ENCODE assay signal across 24 cellular contexts in the genomic region with DNA sequence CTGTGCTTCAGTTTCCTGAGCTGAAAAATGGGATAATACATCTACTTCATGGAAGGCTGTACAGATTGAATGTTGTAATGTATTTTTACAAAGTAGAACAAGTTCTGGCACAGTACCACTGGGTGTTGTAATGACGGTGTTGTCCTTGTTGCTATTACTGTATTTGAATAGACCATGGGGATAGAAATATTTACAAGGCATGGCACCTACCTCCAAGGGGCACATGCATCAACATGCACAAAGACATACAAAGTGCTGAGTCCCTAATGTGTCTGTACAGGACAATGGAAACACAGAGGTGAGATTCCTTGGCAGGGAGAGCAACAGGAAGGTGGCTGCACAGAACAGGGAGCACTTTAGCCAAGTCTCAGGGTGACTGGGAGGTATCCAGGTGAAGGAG.
DNase-seq lines count a peak whose midpoint lies in the region; ATAC-seq and TF ChIP-seq lines count a peak whose summit lies in the region.
"Had no signal": no experiment of that assay in that cellular context is flagged by ENCODE, and none has a peak within 500 bp of the region (broad histone marks: within the 10 kb centered on the region; RNA-seq: fewer than 3 reads in every experiment).

No MANE protein-coding gene starts in this region.

- TF ChIP-seq EP300 in esophagus muscularis mucosa (IDR thresholded peaks at IDR 0.05): no peak

- in situ Hi-C loops in mammary epithelial cell (cut with MboI; ENCODE audit: low sequenced_read_pairs in 2 of 2): no loop called here

- H3K27ac ChIP-seq in RWPE1 (no peak overlapping the region), mammary epithelial cell (ENCODE audit: insufficient read depth, low read depth, low read length) (peak overlapping the region; percentile 57), foreskin keratinocyte (no peak overlapping the region), esophagus muscularis mucosa (replicated peaks in 1 of 4) (no peak overlapping the region)
- H3K27ac ChIP-seq: BLaER1 had no signal

- CTCF ChIA-PET in RWPE1 (lab: Yijun Ruan, JAX) (interaction anchor here (0.7 kb wide), 1 partner anchor 80 kb away, joined by 3 read pairs; no protein-coding TSS in a partner anchor), mammary epithelial cell (lab: Charles Lee; ENCODE audit: low non-redundant PET) (no interaction called here)

- no TSS peak for BruUV-seq in mammary epithelial cell (replicated peaks; lab: Mats Ljungman, UMichigan)

- no peaks in the 10 kb centered on the region for H3K79me2 ChIP-seq in mammary epithelial cell (ENCODE audit: insufficient read depth, low read length)

- dilution Hi-C loops in mammary epithelial cell (cut with HindIII; ENCODE audit: low sequenced_read_pairs): no loop called here

- intact Hi-C loops in mammary epithelial cell (cut with micrococcal nuclease): no loop called here
- intact Hi-C loops in esophagus muscularis mucosa (cut with DNase I): no loop called here

- H3K36me3 ChIP-seq in mammary epithelial cell (ENCODE audit: insufficient read depth, low read length) (no peaks in the 10 kb centered on the region), esophagus muscularis mucosa (no peaks in the 10 kb centered on the region)
- H3K36me3 ChIP-seq: BE2C, BLaER1 had no signal

- WGBS in mammary epithelial cell (ENCODE audit: low coverage, missing lambda C conversion rate): 0% methylated on average over 1 of the region's 1 CpG
- 94% methylated on average over 1 of the region's 1 CpG for WGBS in esophagus muscularis mucosa

- POLR2A ChIA-PET in RWPE1 (lab: Yijun Ruan, JAX; ENCODE audit: low non-redundant PET): no interaction called here

- no peaks in the 10 kb centered on the region for H4K20me1 ChIP-seq in mammary epithelial cell (ENCODE audit: insufficient read depth, low read length)
- H4K20me1 ChIP-seq: BLaER1 had no signal

- TF ChIP-seq CTCF in RWPE1 (conservative IDR thresholded peaks at IDR 0.05; ENCODE audit: low read depth) (no peak), mammary epithelial cell (conservative IDR thresholded peaks at IDR 0.05 in 1 of 2, IDR thresholded peaks at IDR 0.05 in 1 of 2; ENCODE audit: extremely low read depth in 1 of 2, insufficient read depth in 1 of 2, low read depth in 1 of 2, low read length in 2 of 2) (no peak), epithelial cell of esophagus (IDR thresholded peaks at IDR 0.05; ENCODE audit: insufficient read depth, low read depth, low read length, missing control alignments) (no peak), foreskin keratinocyte (conservative IDR thresholded peaks at IDR 0.05) (no peak), esophagus muscularis mucosa (IDR thresholded peaks at IDR 0.05) (no peak)

- H3K4me2 ChIP-seq in mammary epithelial cell (ENCODE audit: insufficient read depth, low read depth, low read length): no peak overlapping the region
- H3K4me2 ChIP-seq: BLaER1 had no signal

- ATAC-seq in foreskin keratinocyte: no peak
- ATAC-seq: GM12878 had no signal

- no peak overlapping the region for H2AFZ ChIP-seq in mammary epithelial cell (ENCODE audit: low read depth, low read length)

- no peak overlapping the region for H3K9ac ChIP-seq in mammary epithelial cell (ENCODE audit: insufficient read depth, low read length)
- H3K9ac ChIP-seq: BLaER1 had no signal

- peaks cover 13% of the 10 kb centered on the region for H3K4me1 ChIP-seq in mammary epithelial cell (ENCODE audit: insufficient read depth, low read length)
- no peaks in the 10 kb centered on the region for H3K4me1 ChIP-seq in foreskin keratinocyte
- peaks cover 0 to 3% (median under 1%) of the 10 kb centered on the region in 4 donors for H3K4me1 ChIP-seq in esophagus muscularis mucosa
- H3K4me1 ChIP-seq: BE2C, BLaER1 had no signal

- no peaks in the 10 kb centered on the region for H3K9me3 ChIP-seq in mammary epithelial cell (replicated peaks; ENCODE audit: insufficient read depth, low read length)
- H3K9me3 ChIP-seq in esophagus muscularis mucosa: no peaks in the 10 kb centered on the region
- H3K9me3 ChIP-seq: BE2C, BLaER1 had no signal

- TF ChIP-seq POLR2A in esophagus muscularis mucosa (IDR thresholded peaks at IDR 0.05; ENCODE audit: low read depth): no peak

- peak; percentile 4 for DNase-seq in RWPE1 (ENCODE audit: low spot score)
- peak; percentile 73 for DNase-seq in mammary epithelial cell
- peak; percentile 75 for DNase-seq in epithelial cell of esophagus (ENCODE audit: low read depth)
- DNase-seq in foreskin keratinocyte: peak; percentile 34 to 61
- DNase-seq in NOMO-1 (lab: John Stamatoyannopoulos, UW; ENCODE audit: unreplicated experiment in 2 of 2): no peak
- DNase-seq in esophagus muscularis mucosa (ENCODE audit: extremely low spot score): no peak
- DNase-seq in T-helper 9 cell: no peak
- DNase-seq: 8988T; ACHN; BE2C; C1 segment of cervical spinal cord; CD4-positive, alpha-beta memory T cell; CD4-positive, CD25-positive, alpha-beta regulatory T cell; CD8-positive, alpha-beta memory T cell; COR-L47; DMS 273 treated with DMSO at 0.1 percent for 48 hours; DMS153; DMS53; DMS79; DND-41; EL; GDM1 had no signal

- no peaks in the 10 kb centered on the region for H3K27me3 ChIP-seq in mammary epithelial cell (ENCODE audit: insufficient read depth, low read length)
- H3K27me3 ChIP-seq in foreskin keratinocyte: no peaks in the 10 kb centered on the region
- no peaks in the 10 kb centered on the region for H3K27me3 ChIP-seq in esophagus muscularis mucosa
- H3K27me3 ChIP-seq: BE2C, BLaER1 had no signal

- H3K4me3 ChIP-seq in mammary epithelial cell (replicated peaks in 1 of 3; ENCODE audit: insufficient read depth in 1 of 3, low read depth in 2 of 3, low read length in 3 of 3): no peak overlapping the region
- no peak overlapping the region for H3K4me3 ChIP-seq in epithelial cell of esophagus (ENCODE audit: low read length)
- no peak overlapping the region for H3K4me3 ChIP-seq in esophagus muscularis mucosa
- H3K4me3 ChIP-seq: BLaER1, GM12878 had no signal

Comparison
In these comparisons a context has a peak if more than half of its experiments do, and no peak if none do; other contexts are left out.
1. DNase-seq: peak in RWPE1 (single experiment), mammary epithelial cell (single experiment), epithelial cell of esophagus (single experiment) and foreskin keratinocyte (2 of 2); none in NOMO-1 (0 of 2), esophagus muscularis mucosa (single experiment) and T-helper 9 cell (single experiment).